In genomic region chr6:166573456-166574216, GRCh38 we compare ENCODE assay signal across 20 cellular contexts. TPM values are rescaled to one million over a fixed set of nuclear protein-coding genes. Genes with fewer than 3 reads are reported as not detected.
"Had no signal": no experiment of that assay in that cellular context is flagged by ENCODE, and none has a peak within 500 bp of the region (broad histone marks: within the 10 kb centered on the region; RNA-seq: fewer than 3 reads in every experiment).

No MANE protein-coding gene starts in this region.

- H3K9me3 ChIP-seq: gastrocnemius medialis, right atrium auricular region, transverse colon had no signal

- H3K27me3 Mint-ChIP-seq: activated naive CD8-positive, alpha-beta T cell treated with anti-CD3 and anti-CD28 coated beads, Interleukin-2, amount 50 U/mL, for 24 hours had no signal

- H3K4me3 Mint-ChIP-seq: activated naive CD4-positive, alpha-beta T cell treated with anti-CD3 and anti-CD28 coated beads for 36 hours; activated naive CD8-positive, alpha-beta T cell treated with anti-CD3 and anti-CD28 coated beads, Interleukin-2, amount 50 U/mL, for 24 hours; effector memory CD8-positive, alpha-beta T cell; naive B cell; T-helper 2 cell treated with Interferon-gamma antibody and Interleukin-4, amounts not matched to agents 5 μg/mL and 100 μg/mL, for 36 hours had no signal

- H3K9me3 Mint-ChIP-seq: T-helper 2 cell treated with Interferon-gamma antibody and Interleukin-4, amounts not matched to agents 5 μg/mL and 100 μg/mL, for 36 hours had no signal

- H3K36me3 ChIP-seq: ascending aorta, breast epithelium, gastrocnemius medialis, heart left ventricle, right atrium auricular region, transverse colon had no signal

- H3K4me1 ChIP-seq: breast epithelium had no signal

- DNase-seq: activated CD4-positive, alpha-beta T cell treated with anti-CD3 and anti-CD28 coated beads, Interleukin-2, amount 50 U/mL, for 1 hour; activated naive CD4-positive, alpha-beta T cell treated with anti-CD3 and anti-CD28 coated beads for 36 hours; activated naive CD8-positive, alpha-beta T cell treated with anti-CD3 and anti-CD28 coated beads, Interleukin-2, amount 50 U/mL, for 24 hours; cerebellar nuclear complex; dermis blood vessel endothelial cell; effector memory CD8-positive, alpha-beta T cell; gastrocnemius medialis; heart left ventricle; left colon; naive B cell; stimulated activated CD4-positive, alpha-beta T cell treated with anti-CD3 and anti-CD28 coated beads, Interleukin-4, amount 100 ng/mL, for 24 hours; stimulated activated naive CD4-positive, alpha-beta T cell; SW 1271; transverse colon had no signal

- ATAC-seq: activated naive CD8-positive, alpha-beta T cell treated with anti-CD3 and anti-CD28 coated beads, Interleukin-2, amount 50 U/mL, for 24 hours; effector memory CD8-positive, alpha-beta T cell; gastrocnemius medialis; left colon had no signal

- H3K27me3 ChIP-seq: ascending aorta, breast epithelium, gastrocnemius medialis, heart left ventricle, right atrium auricular region, transverse colon had no signal

- H3K27ac ChIP-seq: ascending aorta, breast epithelium, epithelial cell of prostate, right atrium auricular region had no signal

- H3K27ac Mint-ChIP-seq: activated naive CD4-positive, alpha-beta T cell treated with anti-CD3 and anti-CD28 coated beads for 36 hours; activated naive CD8-positive, alpha-beta T cell treated with anti-CD3 and anti-CD28 coated beads, Interleukin-2, amount 50 U/mL, for 24 hours; activated T-helper 2 cell treated with anti-CD3 and anti-CD28 coated beads, Interferon-gamma antibody, Interleukin-2, Interleukin-4, amounts not matched to agents 10 μg/mL and 5 μg/mL and 100 μg/mL, durations not matched to agents 14 hours and 24 hours and 36 hours; T-helper 2 cell treated with Interferon-gamma antibody and Interleukin-4, amounts not matched to agents 5 μg/mL and 100 μg/mL, for 36 hours had no signal

- H3K4me3 ChIP-seq: ascending aorta, breast epithelium, gastrocnemius medialis, heart left ventricle, right atrium auricular region, transverse colon had no signal

- H3K4me1 Mint-ChIP-seq: activated naive CD8-positive, alpha-beta T cell treated with anti-CD3 and anti-CD28 coated beads, Interleukin-2, amount 50 U/mL, for 24 hours had no signal

RNA-seq across cellular contexts. Expression of gene RAMACL, which starts 12.8 kb away (rescaled TPM):
- total RNA-seq: activated T-helper 2 cell treated with anti-CD3 and anti-CD28 coated beads, Interferon-gamma antibody, Interleukin-2, Interleukin-4, amounts not matched to agents 10 μg/mL and 5 μg/mL and 100 μg/mL, durations not matched to agents 14 hours and 24 hours and 36 hours; ascending aorta had no signal
